ENCODE assay signal across 8 cellular contexts in the genomic region with DNA sequence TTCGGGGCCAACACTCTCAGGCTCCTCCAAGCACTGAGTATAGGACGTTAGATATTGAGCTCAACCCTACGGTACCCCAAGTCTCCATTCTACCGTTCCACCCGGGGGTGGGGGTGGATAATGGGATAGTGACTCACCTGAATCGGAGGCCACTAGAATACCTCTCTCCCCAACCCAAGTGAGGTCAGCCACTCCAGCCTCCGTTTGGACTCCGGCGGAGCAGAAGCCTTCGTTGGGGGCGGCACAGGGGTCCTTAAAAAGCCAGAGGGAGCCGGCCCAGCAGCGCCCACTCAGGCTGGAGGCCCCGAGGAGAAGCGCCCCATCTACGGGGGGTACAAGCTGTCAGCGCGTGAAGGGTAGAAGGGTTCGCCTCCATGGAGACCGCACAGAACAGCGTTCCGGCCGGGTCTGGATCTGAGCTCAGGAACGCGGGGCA. TPM values are rescaled to one million over a fixed set of nuclear protein-coding genes. Genes with fewer than 3 reads are reported as not detected.
A peak's percentile ranks its signal among the peaks of the same experiment; 100 is the strongest.
DNase-seq lines count a peak whose midpoint lies in the region; ATAC-seq, FAIRE-seq and TF ChIP-seq lines count a peak whose summit lies in the region.

No MANE protein-coding gene starts in this region.

- H3K4me1 ChIP-seq in SK-N-SH (ENCODE audit: control insufficient read depth in 1 of 2, insufficient read depth in 2 of 2, low read depth in 1 of 2, low read length in 1 of 2), result peaks cover 5% of the 10 kb centered on the region in 2 experiments; a peak in 3 of 4 replicates
- H3K4me1 ChIP-seq in mucosa of descending colon (ENCODE audit: low read depth), result peaks cover 37% of the 10 kb centered on the region
- H3K4me1 ChIP-seq in transverse colon, result peaks cover 26 to 63% (median 57%) of the 10 kb centered on the region in 4 donors

- no peaks in the 10 kb centered on the region for H3F3A ChIP-seq in SK-N-SH (replicated peaks; ENCODE audit: insufficient read depth)

- no peak for DNase-seq in SK-N-SH
- peak; percentile 77 for DNase-seq in coronary artery (ENCODE audit: low spot score)
- DNase-seq in mucosa of descending colon, result no peak
- no peak for DNase-seq in transverse colon
- no peak for DNase-seq in NCI-H2171 treated with DMSO at 0.1 percent for 48 hours (lab: John Stamatoyannopoulos, UW)
- no peak for DNase-seq in HTR-8/SVneo (ENCODE audit: insufficient read length, low spot score)

- peak overlapping the region; percentile 84; the same call in 1 of the 2 replicates for H2AFZ ChIP-seq in SK-N-SH (ENCODE audit: low read depth)

- ATAC-seq in GM18498 (IDR thresholded peaks at IDR 0.05; ENCODE audit: unreplicated experiment) (peak; percentile 5), HG02759 (IDR thresholded peaks at IDR 0.05; ENCODE audit: unreplicated experiment) (peak; percentile 11), mucosa of descending colon (peak; percentile 9)

- intact Hi-C loops in mucosa of descending colon (cut with DNase I, micrococcal nuclease) (no loop called here), transverse colon (cut with DNase I; ENCODE audit: low total_unique reads) (no loop called here)

- TF ChIP-seq POLR2A in transverse colon (IDR thresholded peaks at IDR 0.05), result no peak

- no peak for TF ChIP-seq CTCF in SK-N-SH (IDR thresholded peaks at IDR 0.05)
- TF ChIP-seq CTCF in coronary artery (IDR thresholded peaks at IDR 0.05), result no peak
- no peak for TF ChIP-seq CTCF in mucosa of descending colon (IDR thresholded peaks at IDR 0.05)
- TF ChIP-seq CTCF in transverse colon (IDR thresholded peaks at IDR 0.05), result no peak

- no peak for TF ChIP-seq RAD21 in SK-N-SH (IDR thresholded peaks at IDR 0.05; ENCODE audit: low read length)

- H3K4me2 ChIP-seq in SK-N-SH, result peak overlapping the region; percentile 84

- no peaks in the 10 kb centered on the region for H4K20me1 ChIP-seq in SK-N-SH (ENCODE audit: insufficient read depth)

- TF ChIP-seq EP300 in SK-N-SH (IDR thresholded peaks at IDR 0.05; ENCODE audit: borderline replicate concordance in 1 of 2, low read depth in 1 of 2, low read length in 1 of 2), result no peak
- TF ChIP-seq EP300 in transverse colon (IDR thresholded peaks at IDR 0.05; ENCODE audit: low read depth), result no peak

- peak overlapping the region; percentile 93 for H3K9ac ChIP-seq in SK-N-SH

- H3K4me3 ChIP-seq in SK-N-SH (ENCODE audit: low read depth in 2 of 2, low read length in 1 of 2), result peak overlapping the region; percentile 97 to 99
- H3K4me3 ChIP-seq in coronary artery, result peak overlapping the region; percentile 95
- H3K4me3 ChIP-seq in mucosa of descending colon, result peak overlapping the region; percentile 82
- H3K4me3 ChIP-seq in transverse colon, result peak overlapping the region; percentile 60 to 97 (median 73)

- H3K36me3 ChIP-seq in SK-N-SH (replicated peaks in 1 of 2; ENCODE audit: control insufficient read depth in 1 of 2, insufficient read depth in 2 of 2, low read length in 1 of 2) (peaks cover 33 to 52% of the 10 kb centered on the region in 2 experiments), mucosa of descending colon (ENCODE audit: low read depth) (no peaks in the 10 kb centered on the region), transverse colon (peaks cover 0 to 13% (median 3%) of the 10 kb centered on the region in 4 donors)

- H3K9me3 ChIP-seq in SK-N-SH (no peaks in the 10 kb centered on the region), mucosa of descending colon (no peaks in the 10 kb centered on the region), transverse colon (no peaks in the 10 kb centered on the region)

- H3K27me3 ChIP-seq in SK-N-SH (ENCODE audit: insufficient read depth), result no peaks in the 10 kb centered on the region
- no peaks in the 10 kb centered on the region for H3K27me3 ChIP-seq in transverse colon

- no peaks in the 10 kb centered on the region for H3K9me2 ChIP-seq in SK-N-SH

- CTCF ChIA-PET in SK-N-SH (lab: Yijun Ruan, JAX), result interaction anchor here (0.8 to 1.3 kb wide), 3 partner anchors 9 to 225 kb away, joined by 3 to 4 read pairs (median 3); no protein-coding TSS in a partner anchor

- no peak for FAIRE-seq in HTR-8/SVneo (lab: Jason Lieb, UNC)

- WGBS in SK-N-SH (ENCODE audit: low lambda C conversion rate), result under 1% methylated on average over 14 of the region's 25 CpGs
- 0% methylated on average over 25 of the region's 25 CpGs; no CpG with 5 or more reads in 1 of the 2 donors for WGBS in transverse colon (ENCODE audit: low coverage in 1 of 2), 2 donors

- in situ Hi-C loops in transverse colon (cut with MboI; ENCODE audit: low pct_ligation_motif_present in 1 of 4, low pct_unique_long_range_greater_than_20kb in 1 of 4, low sequenced_read_pairs in 3 of 4), result no loop called here

- peak overlapping the region in 1 of 2 experiments; percentile 22; a peak in 2 of 4 replicates for H3K27ac ChIP-seq in SK-N-SH (ENCODE audit: low read depth in 2 of 2, low read length in 1 of 2)
- peak overlapping the region; percentile 34 to 91 for H3K27ac ChIP-seq in coronary artery
- peak overlapping the region; percentile 81 to 94 (median 89) for H3K27ac ChIP-seq in transverse colon

- H3K79me2 ChIP-seq in SK-N-SH (ENCODE audit: insufficient read depth), result peaks cover 88% of the 10 kb centered on the region

- POLR2A ChIA-PET in SK-N-SH (lab: Yijun Ruan, JAX), result interaction anchor here (1.0 kb wide), 2 partner anchors 10 to 12 kb away, joined by 3 to 4 read pairs; no protein-coding TSS in a partner anchor

TF ChIP-seq in SK-N-SH, 30 proteins besides CTCF, POLR2A, EP300 and RAD21 (continues in another document):
- no peak for TF ChIP-seq RXRA (IDR thresholded peaks at IDR 0.05; ENCODE audit: borderline replicate concordance, low read depth)
- TF ChIP-seq JUND (IDR thresholded peaks at IDR 0.05), result no peak
- TF ChIP-seq SMC3 (IDR thresholded peaks at IDR 0.05; ENCODE audit: low read depth, low read length), result no peak
- TF ChIP-seq, protein P1, sequence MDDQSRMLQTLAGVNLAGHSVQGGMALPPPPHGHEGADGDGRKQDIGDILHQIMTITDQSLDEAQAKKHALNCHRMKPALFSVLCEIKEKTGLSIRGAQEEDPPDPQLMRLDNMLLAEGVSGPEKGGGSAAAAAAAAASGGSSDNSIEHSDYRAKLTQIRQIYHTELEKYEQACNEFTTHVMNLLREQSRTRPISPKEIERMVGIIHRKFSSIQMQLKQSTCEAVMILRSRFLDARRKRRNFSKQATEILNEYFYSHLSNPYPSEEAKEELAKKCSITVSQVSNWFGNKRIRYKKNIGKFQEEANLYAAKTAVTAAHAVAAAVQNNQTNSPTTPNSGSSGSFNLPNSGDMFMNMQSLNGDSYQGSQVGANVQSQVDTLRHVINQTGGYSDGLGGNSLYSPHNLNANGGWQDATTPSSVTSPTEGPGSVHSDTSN (IDR thresholded peaks at IDR 0.05), result no peak
- TF ChIP-seq, protein P2, sequence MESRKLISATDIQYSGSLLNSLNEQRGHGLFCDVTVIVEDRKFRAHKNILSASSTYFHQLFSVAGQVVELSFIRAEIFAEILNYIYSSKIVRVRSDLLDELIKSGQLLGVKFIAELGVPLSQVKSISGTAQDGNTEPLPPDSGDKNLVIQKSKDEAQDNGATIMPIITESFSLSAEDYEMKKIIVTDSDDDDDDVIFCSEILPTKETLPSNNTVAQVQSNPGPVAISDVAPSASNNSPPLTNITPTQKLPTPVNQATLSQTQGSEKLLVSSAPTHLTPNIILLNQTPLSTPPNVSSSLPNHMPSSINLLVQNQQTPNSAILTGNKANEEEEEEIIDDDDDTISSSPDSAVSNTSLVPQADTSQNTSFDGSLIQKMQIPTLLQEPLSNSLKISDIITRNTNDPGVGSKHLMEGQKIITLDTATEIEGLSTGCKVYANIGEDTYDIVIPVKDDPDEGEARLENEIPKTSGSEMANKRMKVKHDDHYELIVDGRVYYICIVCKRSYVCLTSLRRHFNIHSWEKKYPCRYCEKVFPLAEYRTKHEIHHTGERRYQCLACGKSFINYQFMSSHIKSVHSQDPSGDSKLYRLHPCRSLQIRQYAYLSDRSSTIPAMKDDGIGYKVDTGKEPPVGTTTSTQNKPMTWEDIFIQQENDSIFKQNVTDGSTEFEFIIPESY (IDR thresholded peaks at IDR 0.05; ENCODE audit: borderline replicate concordance, low read depth), result no peak
- TF ChIP-seq, protein P3, sequence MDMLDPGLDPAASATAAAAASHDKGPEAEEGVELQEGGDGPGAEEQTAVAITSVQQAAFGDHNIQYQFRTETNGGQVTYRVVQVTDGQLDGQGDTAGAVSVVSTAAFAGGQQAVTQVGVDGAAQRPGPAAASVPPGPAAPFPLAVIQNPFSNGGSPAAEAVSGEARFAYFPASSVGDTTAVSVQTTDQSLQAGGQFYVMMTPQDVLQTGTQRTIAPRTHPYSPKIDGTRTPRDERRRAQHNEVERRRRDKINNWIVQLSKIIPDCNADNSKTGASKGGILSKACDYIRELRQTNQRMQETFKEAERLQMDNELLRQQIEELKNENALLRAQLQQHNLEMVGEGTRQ (IDR thresholded peaks at IDR 0.05; ENCODE audit: borderline replicate concordance, low read depth, low read length), result no peak
- TF ChIP-seq ELF1 (IDR thresholded peaks at IDR 0.05), result no peak
- TF ChIP-seq RFX5 (IDR thresholded peaks at IDR 0.05; ENCODE audit: low read length), result no peak

RNA-seq across cellular contexts. Expression of a gene that starts 0.6 kb away (rescaled TPM):
- 97.1 and 131 TPM in 2 replicates for polyA plus RNA-seq in SK-N-SH (2012; rRNA removed)
- 76.2 and 101 TPM in 2 replicates for polyA plus RNA-seq in SK-N-SH (2012; cell fraction: cytosol; rRNA removed)
- polyA plus RNA-seq in SK-N-SH (2012; cell fraction: nucleus; rRNA removed), result 203 and 254 TPM in 2 replicates
- total RNA-seq in mucosa of descending colon (10 to 100 TPM; 20.2 to 28.2 (median 23.4) TPM), transverse colon (10 to 100 TPM; 10.7 to 46.0 (median 21.8) TPM)

RNA-seq across cellular contexts. Expression of a gene that starts 0.8 kb away (rescaled TPM):
- 177 and 216 TPM in 2 replicates for polyA plus RNA-seq in SK-N-SH (2012; rRNA removed)
- 270 and 316 TPM in 2 replicates for polyA plus RNA-seq in SK-N-SH (2012; cell fraction: cytosol; rRNA removed)
- 52.8 and 96.8 TPM in 2 replicates for polyA plus RNA-seq in SK-N-SH (2012; cell fraction: nucleus; rRNA removed)
- total RNA-seq in mucosa of descending colon (100 to 1,000 TPM; 274 to 427 (median 390) TPM), transverse colon (100 to 1,000 TPM in 2 of 4 donors, 10 to 100 TPM in 2; 60.3 to 334 (median 211) TPM)

RNA-seq across cellular contexts. Expression of a gene that starts 21.0 kb away (rescaled TPM):
- polyA plus RNA-seq in SK-N-SH (2012; rRNA removed), result 0.18 and 0.34 TPM in 2 replicates
- 0.05 and 0.09 TPM in 2 replicates for polyA plus RNA-seq in SK-N-SH (2012; cell fraction: cytosol; rRNA removed)
- 2.5 and 2.7 TPM in 2 replicates for polyA plus RNA-seq in SK-N-SH (2012; cell fraction: nucleus; rRNA removed)
- total RNA-seq in mucosa of descending colon (1 to 10 TPM; 2.0 to 3.1 (median 3.0) TPM), transverse colon (1 to 10 TPM in 3 of 4 donors, not detected in 1; 2.3 to 9.0 (median 6.7) TPM)

RNA-seq across cellular contexts. Expression of a gene that starts 25.3 kb away (rescaled TPM):
- 0.13 and 0.16 TPM in 2 replicates for polyA plus RNA-seq in SK-N-SH (2012; rRNA removed)
- 0.04 and 0.08 TPM in 2 replicates for polyA plus RNA-seq in SK-N-SH (2012; cell fraction: cytosol; rRNA removed)
- polyA plus RNA-seq in SK-N-SH (2012; cell fraction: nucleus; rRNA removed), result 1.3 and 1.4 TPM in 2 replicates
- total RNA-seq in mucosa of descending colon (10 to 100 TPM in 2 of 3 donors, 1 to 10 TPM in 1; 4.2 to 21.5 (median 14.7) TPM), transverse colon (10 to 100 TPM in 2 of 4 donors, 1 to 10 TPM in 1, not detected in 1; 9.1 to 13.1 (median 12.9) TPM)

RNA-seq across cellular contexts. Expression of a gene that starts 54.9 kb away (rescaled TPM):
- not detected in 2 replicates for polyA plus RNA-seq in SK-N-SH (2012; rRNA removed)
- polyA plus RNA-seq in SK-N-SH (2012; cell fraction: cytosol; rRNA removed), result not detected in 2 replicates
- not detected in 2 replicates for polyA plus RNA-seq in SK-N-SH (2012; cell fraction: nucleus; rRNA removed)
- total RNA-seq in mucosa of descending colon, result 1 to 10 TPM; 1.3 to 8.4 (median 7.5) TPM
- total RNA-seq in transverse colon, result 1 to 10 TPM in 2 of 4 donors, not detected in 2; 2.9 to 5.7 TPM
